ENCODE assay signal across 1 cellular context in the genomic region with DNA sequence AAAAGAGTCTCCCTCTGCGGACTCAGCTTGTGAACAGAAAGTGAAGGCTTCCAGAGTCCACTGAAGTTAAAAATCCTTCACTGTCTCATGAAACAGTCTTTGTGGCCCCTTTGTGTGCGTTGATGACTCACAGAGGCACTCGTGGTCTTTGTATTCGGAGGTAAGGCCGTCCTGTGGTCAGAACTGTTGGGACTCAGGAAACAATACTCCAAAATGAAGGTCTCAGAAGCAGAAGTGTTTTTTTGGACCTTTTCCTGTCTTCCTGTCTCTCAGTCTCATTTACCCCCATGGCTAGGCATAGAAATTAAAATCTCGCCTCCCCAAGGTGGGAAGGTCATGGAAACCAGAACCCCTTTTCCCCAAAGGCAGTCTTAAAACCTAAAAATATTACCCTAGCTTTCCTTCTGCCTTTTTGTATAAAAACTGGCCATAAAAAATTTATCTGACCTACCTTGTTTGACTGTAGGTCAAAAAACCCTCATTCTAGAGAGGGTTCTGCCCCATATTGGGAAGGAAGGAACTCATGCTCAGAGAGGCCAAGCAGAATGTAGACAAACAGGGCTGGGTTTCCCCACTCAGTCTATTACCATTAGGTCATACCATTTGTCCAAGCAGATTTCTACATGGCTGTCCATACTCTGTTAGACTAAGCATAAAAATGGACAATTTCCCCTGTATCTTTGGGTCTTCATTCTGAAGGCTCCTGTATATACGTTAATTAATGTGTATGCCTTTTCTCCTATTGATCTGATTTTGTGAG.
TF ChIP-seq lines count a peak whose summit lies in the region.

No MANE protein-coding gene starts in this region.

TF ChIP-seq in GM12878, 131 proteins besides CTCF, POLR2A, EP300 and RAD21:
- TF ChIP-seq TBL1XR1 (IDR thresholded peaks at IDR 0.05; ENCODE audit: low read depth, low read length) (no peak), SPI1 (IDR thresholded peaks at IDR 0.05; ENCODE audit: borderline replicate concordance, insufficient read depth, low read depth, low read length) (peak; percentile 33; the same call in 1 of the 2 replicates), RUNX3 (IDR thresholded peaks at IDR 0.05; ENCODE audit: low read length) (peak; percentile 86), ZNF384 (IDR thresholded peaks at IDR 0.05; ENCODE audit: borderline replicate concordance, low read depth, low read length) (no peak), MEF2B (IDR thresholded peaks at IDR 0.05; ENCODE audit: partially characterized antibody, poor library complexity, severe bottlenecking) (peak; percentile 22), BHLHE40 (IDR thresholded peaks at IDR 0.05; ENCODE audit: borderline replicate concordance in 1 of 2, low read depth in 2 of 2, low read length in 1 of 2) (0 out of 4 replicates have a peak, but pooled peaks have one; percentile 15 to 50), IKZF1 (conservative IDR thresholded peaks at IDR 0.05) (peak; percentile 75), RAD51 (IDR thresholded peaks at IDR 0.05) (peak; percentile 33; the same call in 1 of the 2 replicates), IKZF2 (IDR thresholded peaks at IDR 0.05) (peak; percentile 83 to 85), MTA2 (IDR thresholded peaks at IDR 0.05; ENCODE audit: low read depth) (peak; percentile 50; the same call in 1 of the 2 replicates), SIX5 (IDR thresholded peaks at IDR 0.05; ENCODE audit: low read depth, low read length, severe bottlenecking) (no peak), PAX5 (IDR thresholded peaks at IDR 0.05; ENCODE audit: borderline replicate concordance, low read depth, low read length) (0 out of 2 replicates have a peak, but pooled peaks have one; percentile 14), STAT1 (conservative IDR thresholded peaks at IDR 0.05) (no peak), POLR2AphosphoS5 (IDR thresholded peaks at IDR 0.05; ENCODE audit: low read length) (0 out of 2 replicates have a peak, but pooled peaks have one; percentile 31), ETV6 (conservative IDR thresholded peaks at IDR 0.05 in 1 of 2, IDR thresholded peaks at IDR 0.05 in 1 of 2; ENCODE audit: borderline replicate concordance in 1 of 2, low read depth in 1 of 2) (peak in 1 of 2 experiments; percentile 24; a peak in 1 of 4 replicates), CREB1 (IDR thresholded peaks at IDR 0.05; ENCODE audit: low read depth) (no peak), SP1 (IDR thresholded peaks at IDR 0.05; ENCODE audit: low read depth, low read length) (no peak), JUND (IDR thresholded peaks at IDR 0.05; ENCODE audit: low read depth, low read length) (peak; percentile 55; the same call in 1 of the 2 replicates), EED (IDR thresholded peaks at IDR 0.05; ENCODE audit: low read depth) (peak; percentile 55), NR2F1 (conservative IDR thresholded peaks at IDR 0.05) (0 out of 2 replicates have a peak, but pooled peaks have one; percentile 30), FOXM1 (IDR thresholded peaks at IDR 0.05; ENCODE audit: low read depth, low read length) (0 out of 2 replicates have a peak, but pooled peaks have one; percentile 29), YY1 (IDR thresholded peaks at IDR 0.05; ENCODE audit: low read depth, low read length) (0 out of 2 replicates have a peak, but pooled peaks have one; percentile 29), JUNB (IDR thresholded peaks at IDR 0.05) (peak; percentile 11; the same call in 1 of the 2 replicates), MTA3 (IDR thresholded peaks at IDR 0.05; ENCODE audit: borderline replicate concordance, low read length) (no peak), DPF2 (IDR thresholded peaks at IDR 0.05) (peak; percentile 42), ATF7 (IDR thresholded peaks at IDR 0.05; ENCODE audit: low read depth) (peak; percentile 63), NFIC (IDR thresholded peaks at IDR 0.05; ENCODE audit: low read depth, low read length) (peak; percentile 54; the same call in 1 of the 2 replicates)
- TF ChIP-seq, protein P1, sequence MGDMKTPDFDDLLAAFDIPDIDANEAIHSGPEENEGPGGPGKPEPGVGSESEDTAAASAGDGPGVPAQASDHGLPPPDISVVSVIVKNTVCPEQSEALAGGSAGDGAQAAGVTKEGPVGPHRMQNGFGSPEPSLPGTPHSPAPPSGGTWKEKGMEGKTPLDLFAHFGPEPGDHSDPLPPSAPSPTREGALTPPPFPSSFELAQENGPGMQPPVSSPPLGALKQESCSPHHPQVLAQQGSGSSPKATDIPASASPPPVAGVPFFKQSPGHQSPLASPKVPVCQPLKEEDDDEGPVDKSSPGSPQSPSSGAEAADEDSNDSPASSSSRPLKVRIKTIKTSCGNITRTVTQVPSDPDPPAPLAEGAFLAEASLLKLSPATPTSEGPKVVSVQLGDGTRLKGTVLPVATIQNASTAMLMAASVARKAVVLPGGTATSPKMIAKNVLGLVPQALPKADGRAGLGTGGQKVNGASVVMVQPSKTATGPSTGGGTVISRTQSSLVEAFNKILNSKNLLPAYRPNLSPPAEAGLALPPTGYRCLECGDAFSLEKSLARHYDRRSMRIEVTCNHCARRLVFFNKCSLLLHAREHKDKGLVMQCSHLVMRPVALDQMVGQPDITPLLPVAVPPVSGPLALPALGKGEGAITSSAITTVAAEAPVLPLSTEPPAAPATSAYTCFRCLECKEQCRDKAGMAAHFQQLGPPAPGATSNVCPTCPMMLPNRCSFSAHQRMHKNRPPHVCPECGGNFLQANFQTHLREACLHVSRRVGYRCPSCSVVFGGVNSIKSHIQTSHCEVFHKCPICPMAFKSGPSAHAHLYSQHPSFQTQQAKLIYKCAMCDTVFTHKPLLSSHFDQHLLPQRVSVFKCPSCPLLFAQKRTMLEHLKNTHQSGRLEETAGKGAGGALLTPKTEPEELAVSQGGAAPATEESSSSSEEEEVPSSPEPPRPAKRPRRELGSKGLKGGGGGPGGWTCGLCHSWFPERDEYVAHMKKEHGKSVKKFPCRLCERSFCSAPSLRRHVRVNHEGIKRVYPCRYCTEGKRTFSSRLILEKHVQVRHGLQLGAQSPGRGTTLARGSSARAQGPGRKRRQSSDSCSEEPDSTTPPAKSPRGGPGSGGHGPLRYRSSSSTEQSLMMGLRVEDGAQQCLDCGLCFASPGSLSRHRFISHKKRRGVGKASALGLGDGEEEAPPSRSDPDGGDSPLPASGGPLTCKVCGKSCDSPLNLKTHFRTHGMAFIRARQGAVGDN (IDR thresholded peaks at IDR 0.05): peak; percentile 45
- TF ChIP-seq, protein P2, sequence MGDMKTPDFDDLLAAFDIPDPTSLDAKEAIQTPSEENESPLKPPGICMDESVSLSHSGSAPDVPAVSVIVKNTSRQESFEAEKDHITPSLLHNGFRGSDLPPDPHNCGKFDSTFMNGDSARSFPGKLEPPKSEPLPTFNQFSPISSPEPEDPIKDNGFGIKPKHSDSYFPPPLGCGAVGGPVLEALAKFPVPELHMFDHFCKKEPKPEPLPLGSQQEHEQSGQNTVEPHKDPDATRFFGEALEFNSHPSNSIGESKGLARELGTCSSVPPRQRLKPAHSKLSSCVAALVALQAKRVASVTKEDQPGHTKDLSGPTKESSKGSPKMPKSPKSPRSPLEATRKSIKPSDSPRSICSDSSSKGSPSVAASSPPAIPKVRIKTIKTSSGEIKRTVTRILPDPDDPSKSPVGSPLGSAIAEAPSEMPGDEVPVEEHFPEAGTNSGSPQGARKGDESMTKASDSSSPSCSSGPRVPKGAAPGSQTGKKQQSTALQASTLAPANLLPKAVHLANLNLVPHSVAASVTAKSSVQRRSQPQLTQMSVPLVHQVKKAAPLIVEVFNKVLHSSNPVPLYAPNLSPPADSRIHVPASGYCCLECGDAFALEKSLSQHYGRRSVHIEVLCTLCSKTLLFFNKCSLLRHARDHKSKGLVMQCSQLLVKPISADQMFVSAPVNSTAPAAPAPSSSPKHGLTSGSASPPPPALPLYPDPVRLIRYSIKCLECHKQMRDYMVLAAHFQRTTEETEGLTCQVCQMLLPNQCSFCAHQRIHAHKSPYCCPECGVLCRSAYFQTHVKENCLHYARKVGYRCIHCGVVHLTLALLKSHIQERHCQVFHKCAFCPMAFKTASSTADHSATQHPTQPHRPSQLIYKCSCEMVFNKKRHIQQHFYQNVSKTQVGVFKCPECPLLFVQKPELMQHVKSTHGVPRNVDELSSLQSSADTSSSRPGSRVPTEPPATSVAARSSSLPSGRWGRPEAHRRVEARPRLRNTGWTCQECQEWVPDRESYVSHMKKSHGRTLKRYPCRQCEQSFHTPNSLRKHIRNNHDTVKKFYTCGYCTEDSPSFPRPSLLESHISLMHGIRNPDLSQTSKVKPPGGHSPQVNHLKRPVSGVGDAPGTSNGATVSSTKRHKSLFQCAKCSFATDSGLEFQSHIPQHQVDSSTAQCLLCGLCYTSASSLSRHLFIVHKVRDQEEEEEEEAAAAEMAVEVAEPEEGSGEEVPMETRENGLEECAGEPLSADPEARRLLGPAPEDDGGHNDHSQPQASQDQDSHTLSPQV (IDR thresholded peaks at IDR 0.05): 0 out of 2 replicates have a peak, but pooled peaks have one; percentile 32
- TF ChIP-seq, protein P3, sequence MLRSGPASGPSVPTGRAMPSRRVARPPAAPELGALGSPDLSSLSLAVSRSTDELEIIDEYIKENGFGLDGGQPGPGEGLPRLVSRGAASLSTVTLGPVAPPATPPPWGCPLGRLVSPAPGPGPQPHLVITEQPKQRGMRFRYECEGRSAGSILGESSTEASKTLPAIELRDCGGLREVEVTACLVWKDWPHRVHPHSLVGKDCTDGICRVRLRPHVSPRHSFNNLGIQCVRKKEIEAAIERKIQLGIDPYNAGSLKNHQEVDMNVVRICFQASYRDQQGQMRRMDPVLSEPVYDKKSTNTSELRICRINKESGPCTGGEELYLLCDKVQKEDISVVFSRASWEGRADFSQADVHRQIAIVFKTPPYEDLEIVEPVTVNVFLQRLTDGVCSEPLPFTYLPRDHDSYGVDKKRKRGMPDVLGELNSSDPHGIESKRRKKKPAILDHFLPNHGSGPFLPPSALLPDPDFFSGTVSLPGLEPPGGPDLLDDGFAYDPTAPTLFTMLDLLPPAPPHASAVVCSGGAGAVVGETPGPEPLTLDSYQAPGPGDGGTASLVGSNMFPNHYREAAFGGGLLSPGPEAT (IDR thresholded peaks at IDR 0.05; ENCODE audit: low read depth): peak; percentile 74; the same call in 1 of the 2 replicates
- TF ChIP-seq, protein P4, sequence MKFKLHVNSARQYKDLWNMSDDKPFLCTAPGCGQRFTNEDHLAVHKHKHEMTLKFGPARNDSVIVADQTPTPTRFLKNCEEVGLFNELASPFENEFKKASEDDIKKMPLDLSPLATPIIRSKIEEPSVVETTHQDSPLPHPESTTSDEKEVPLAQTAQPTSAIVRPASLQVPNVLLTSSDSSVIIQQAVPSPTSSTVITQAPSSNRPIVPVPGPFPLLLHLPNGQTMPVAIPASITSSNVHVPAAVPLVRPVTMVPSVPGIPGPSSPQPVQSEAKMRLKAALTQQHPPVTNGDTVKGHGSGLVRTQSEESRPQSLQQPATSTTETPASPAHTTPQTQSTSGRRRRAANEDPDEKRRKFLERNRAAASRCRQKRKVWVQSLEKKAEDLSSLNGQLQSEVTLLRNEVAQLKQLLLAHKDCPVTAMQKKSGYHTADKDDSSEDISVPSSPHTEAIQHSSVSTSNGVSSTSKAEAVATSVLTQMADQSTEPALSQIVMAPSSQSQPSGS (IDR thresholded peaks at IDR 0.05; ENCODE audit: low read length): peak; percentile 23; the same call in 1 of the 2 replicates
